13 cellular contexts compared by ENCODE assay signal in genomic region chr19:45568732-45569131, GRCh38. TPM values are rescaled to one million over a fixed set of nuclear protein-coding genes. Genes with fewer than 3 reads are reported as not detected.
DNase-seq lines count a peak whose midpoint lies in the region; ATAC-seq, FAIRE-seq and TF ChIP-seq lines count a peak whose summit lies in the region.
"Had no signal": no experiment of that assay in that cellular context is flagged by ENCODE, and none has a peak within 500 bp of the region (broad histone marks: within the 10 kb centered on the region; RNA-seq: fewer than 3 reads in every experiment).

No MANE protein-coding gene starts in this region.

- FAIRE-seq in astrocyte (lab: Jason Lieb, UNC) (peak; percentile 80), GM19239 (lab: Jason Lieb, UNC) (no peak)

- peak overlapping the region; percentile 37 for H3K4me3 Mint-ChIP-seq in HFFc6
- H3K4me3 Mint-ChIP-seq in astrocyte (ENCODE audit: unreplicated experiment) = no peak overlapping the region
- H3K4me3 Mint-ChIP-seq: nephron had no signal

- peak; percentile 62 for DNase-seq in HFFc6
- peak; percentile 69 for DNase-seq in astrocyte (ENCODE audit: low read depth)
- no peak for DNase-seq in left cardiac atrium
- no peak for DNase-seq in stomach
- no peak for DNase-seq in 8988T
- no peak for DNase-seq in GM19239 (ENCODE audit: insufficient read length, low spot score)
- DNase-seq: activated CD4-positive, alpha-beta T cell treated with anti-CD3 and anti-CD28 coated beads, Interleukin-2, amount 50 U/mL, for 48 hours; adrenal gland; hippocampal formation; NCI-H2171 had no signal

- peak; percentile 39 to 91 for ATAC-seq in left cardiac atrium
- ATAC-seq in GM18868 (IDR thresholded peaks at IDR 0.05; ENCODE audit: unreplicated experiment) = no peak

- H3K27me3 ChIP-seq in astrocyte (ENCODE audit: insufficient read depth, low read length) (no peaks in the 10 kb centered on the region), stomach (no peaks in the 10 kb centered on the region)
- H3K27me3 ChIP-seq: adrenal gland had no signal

- no peaks in the 10 kb centered on the region for H3K9me3 ChIP-seq in astrocyte (ENCODE audit: insufficient read depth, low read depth, low read length)
- H3K9me3 ChIP-seq in stomach = no peaks in the 10 kb centered on the region
- H3K9me3 ChIP-seq: adrenal gland had no signal

- no peak overlapping the region for H2AFZ ChIP-seq in astrocyte (ENCODE audit: low read depth, low read length)

- peak overlapping the region; percentile 82 for H3K27ac Mint-ChIP-seq in HFFc6
- no peak overlapping the region for H3K27ac Mint-ChIP-seq in astrocyte (ENCODE audit: unreplicated experiment)
- H3K27ac Mint-ChIP-seq: nephron had no signal

- H3K27me3 Mint-ChIP-seq in HFFc6 (ENCODE audit: insufficient read depth) (no peaks in the 10 kb centered on the region; the same call in 1 of the 2 replicates), astrocyte (ENCODE audit: low read depth, unreplicated experiment) (no peaks in the 10 kb centered on the region)

- intact Hi-C loops in left cardiac atrium (cut with DNase I) (loop anchor here in 1 of 2 donors (5.0 kb wide), 1 partner anchor 46 kb away; no protein-coding TSS in a partner anchor), stomach (cut with DNase I; ENCODE audit: low total_unique reads) (no loop called here)

- peaks cover 20% of the 10 kb centered on the region for H4K20me1 ChIP-seq in astrocyte (ENCODE audit: insufficient read depth, low read length)

- H3K79me2 ChIP-seq in astrocyte (ENCODE audit: insufficient read depth, low read length) = peaks cover 26% of the 10 kb centered on the region

- 62 to 82% (median 81%) methylated on average over 3 of the region's 3 CpGs for WGBS in stomach, 5 donors

- H3K36me3 Mint-ChIP-seq in HFFc6 (ENCODE audit: low read depth) (peaks cover 7% of the 10 kb centered on the region; the same call in 1 of the 2 replicates), astrocyte (ENCODE audit: low read depth, unreplicated experiment) (no peaks in the 10 kb centered on the region)

- H3K36me3 ChIP-seq in astrocyte (ENCODE audit: insufficient read depth, low read length) = no peaks in the 10 kb centered on the region
- no peaks in the 10 kb centered on the region for H3K36me3 ChIP-seq in stomach
- H3K36me3 ChIP-seq: adrenal gland had no signal

- no peak for TF ChIP-seq POLR2A in stomach (IDR thresholded peaks at IDR 0.05)

- H3K9ac ChIP-seq in astrocyte (ENCODE audit: low read length) = peak overlapping the region; percentile 20

- no peak overlapping the region for H3K4me3 ChIP-seq in astrocyte (ENCODE audit: insufficient read depth, low read depth, low read length)
- H3K4me3 ChIP-seq in stomach = no peak overlapping the region
- H3K4me3 ChIP-seq: adrenal gland had no signal

- TF ChIP-seq EP300 in stomach (IDR thresholded peaks at IDR 0.05) = no peak

- H3K27ac ChIP-seq in astrocyte (ENCODE audit: low read depth, low read length) (peak overlapping the region; percentile 54), stomach (peak overlapping the region; percentile 24 to 73 (median 67))

- H3K4me1 ChIP-seq in astrocyte (ENCODE audit: insufficient read depth, low read length) = peaks cover 9% of the 10 kb centered on the region
- peaks cover 4 to 24% (median 17%) of the 10 kb centered on the region in 4 donors for H3K4me1 ChIP-seq in stomach
- H3K4me1 ChIP-seq: adrenal gland had no signal

- TF ChIP-seq CTCF in HFFc6 (IDR thresholded peaks at IDR 0.05) (no peak), astrocyte (IDR thresholded peaks at IDR 0.05; ENCODE audit: insufficient read depth, low read depth, low read length) (no peak), stomach (IDR thresholded peaks at IDR 0.05) (no peak)

- peak overlapping the region; percentile 37 for H3K4me2 ChIP-seq in astrocyte (ENCODE audit: low read length)

- H3K9me3 Mint-ChIP-seq in HFFc6 (no peaks in the 10 kb centered on the region), astrocyte (ENCODE audit: unreplicated experiment) (no peaks in the 10 kb centered on the region)
- H3K9me3 Mint-ChIP-seq: nephron had no signal

- H3K4me1 Mint-ChIP-seq in HFFc6 (ENCODE audit: low read depth) (peaks cover 19% of the 10 kb centered on the region), astrocyte (ENCODE audit: low read depth, unreplicated experiment) (no peaks in the 10 kb centered on the region)
- H3K4me1 Mint-ChIP-seq: nephron had no signal

RNA-seq across cellular contexts. Expression of gene OPA3, which starts 15.9 kb away (rescaled TPM):
- total RNA-seq in HFFc6 (2021; fragmentation: NEBNext Ultra II Directional; extraction: Animal tissue kit (Norgen Biotek cat#: 25700)) = 10 to 100 TPM; 13.3 to 15.5 (median 14.3) TPM
- 12.4 and 12.8 TPM in 2 replicates for total RNA-seq in astrocyte
- total RNA-seq in left cardiac atrium = 10 to 100 TPM; 19.1 to 27.1 TPM
- total RNA-seq in stomach = 10 to 100 TPM in 1 of 5 donors, 1 to 10 TPM in 3, under 1 TPM in 1; under 0.01 to 27.5 (median 3.7) TPM
- polyA plus RNA-seq in stomach = 1 to 10 TPM; 2.9 to 5.5 (median 4.9) TPM

RNA-seq across cellular contexts. Expression of gene GPR4, which starts 33.3 kb away (rescaled TPM):
- 10 to 100 TPM in 4 of 6 experiments, 1 to 10 TPM in 2; 3.7 to 16.8 (median 13.3) TPM for total RNA-seq in HFFc6 (2021; fragmentation: NEBNext Ultra II Directional; extraction: Animal tissue kit (Norgen Biotek cat#: 25700))
- total RNA-seq in astrocyte = 0.14 and 0.30 TPM in 2 replicates
- 10 to 100 TPM in 1 of 2 donors, 1 to 10 TPM in 1; 5.2 to 17.7 TPM for total RNA-seq in left cardiac atrium
- total RNA-seq in stomach = 1 to 10 TPM; 1.3 to 5.8 (median 2.0) TPM
- 1 to 10 TPM in 2 of 3 donors, under 1 TPM in 1; 0.60 to 3.2 (median 2.9) TPM for polyA plus RNA-seq in stomach
- total RNA-seq: SK-MEL-5 had no signal

Comparison
In these comparisons a context has a peak if more than half of its experiments do, and no peak if none do; other contexts are left out.
1. DNase-seq: peak in HFFc6 (single experiment) and astrocyte (single experiment); none in left cardiac atrium (single experiment), stomach (single experiment), 8988T (single experiment) and GM19239 (single experiment).